Comparison of ENCODE assay signal across 1 cellular context in the genomic region with DNA sequence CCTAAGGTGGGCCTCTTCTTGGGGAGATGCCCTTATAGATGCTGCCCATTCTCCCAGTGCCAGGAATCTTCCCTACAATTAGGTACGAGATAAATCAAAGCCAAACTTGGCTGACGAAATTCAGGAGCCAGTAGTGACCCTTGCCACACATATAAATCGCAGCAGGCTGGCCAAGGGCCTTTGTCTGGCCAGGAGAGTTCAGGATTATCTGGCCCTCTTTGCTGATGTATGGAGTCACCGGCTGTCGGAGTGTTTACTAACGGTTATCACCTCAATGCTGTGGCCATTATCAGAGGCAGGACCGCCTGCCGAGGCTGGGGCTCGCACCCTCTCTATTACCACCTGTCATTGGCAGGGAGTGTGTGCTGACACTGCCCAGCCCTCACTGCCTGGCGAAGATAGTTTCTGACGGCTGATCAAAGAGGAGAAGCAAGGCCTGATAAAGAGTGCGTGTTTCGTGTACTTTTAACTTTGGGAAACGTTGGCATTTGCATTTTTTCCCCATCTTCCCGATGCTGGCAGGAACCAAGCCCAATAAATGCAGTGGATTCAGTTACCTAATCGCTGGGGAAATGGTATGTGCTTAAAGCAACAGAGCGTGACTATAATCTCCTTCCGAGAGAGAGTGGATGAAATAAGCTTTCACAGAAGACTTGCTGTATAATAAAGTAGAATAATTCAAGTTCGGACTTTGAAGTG.
TF ChIP-seq lines count a peak whose summit lies in the region.

No MANE protein-coding gene starts in this region.

TF ChIP-seq in HepG2, 621 proteins besides CTCF, POLR2A, EP300 and RAD21 (continued from another document and continues in another):
- TF ChIP-seq, protein P1, sequence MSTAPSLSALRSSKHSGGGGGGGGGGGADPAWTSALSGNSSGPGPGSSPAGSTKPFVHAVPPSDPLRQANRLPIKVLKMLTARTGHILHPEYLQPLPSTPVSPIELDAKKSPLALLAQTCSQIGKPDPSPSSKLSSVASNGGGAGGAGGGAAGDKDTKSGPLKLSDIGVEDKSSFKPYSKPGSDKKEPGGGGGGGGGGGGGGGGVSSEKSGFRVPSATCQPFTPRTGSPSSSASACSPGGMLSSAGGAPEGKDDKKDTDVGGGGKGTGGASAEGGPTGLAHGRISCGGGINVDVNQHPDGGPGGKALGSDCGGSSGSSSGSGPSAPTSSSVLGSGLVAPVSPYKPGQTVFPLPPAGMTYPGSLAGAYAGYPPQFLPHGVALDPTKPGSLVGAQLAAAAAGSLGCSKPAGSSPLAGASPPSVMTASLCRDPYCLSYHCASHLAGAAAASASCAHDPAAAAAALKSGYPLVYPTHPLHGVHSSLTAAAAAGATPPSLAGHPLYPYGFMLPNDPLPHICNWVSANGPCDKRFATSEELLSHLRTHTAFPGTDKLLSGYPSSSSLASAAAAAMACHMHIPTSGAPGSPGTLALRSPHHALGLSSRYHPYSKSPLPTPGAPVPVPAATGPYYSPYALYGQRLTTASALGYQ (CRISPR knock-in tag; IDR thresholded peaks at IDR 0.05), result peak; percentile 75
- TF ChIP-seq, protein P2, sequence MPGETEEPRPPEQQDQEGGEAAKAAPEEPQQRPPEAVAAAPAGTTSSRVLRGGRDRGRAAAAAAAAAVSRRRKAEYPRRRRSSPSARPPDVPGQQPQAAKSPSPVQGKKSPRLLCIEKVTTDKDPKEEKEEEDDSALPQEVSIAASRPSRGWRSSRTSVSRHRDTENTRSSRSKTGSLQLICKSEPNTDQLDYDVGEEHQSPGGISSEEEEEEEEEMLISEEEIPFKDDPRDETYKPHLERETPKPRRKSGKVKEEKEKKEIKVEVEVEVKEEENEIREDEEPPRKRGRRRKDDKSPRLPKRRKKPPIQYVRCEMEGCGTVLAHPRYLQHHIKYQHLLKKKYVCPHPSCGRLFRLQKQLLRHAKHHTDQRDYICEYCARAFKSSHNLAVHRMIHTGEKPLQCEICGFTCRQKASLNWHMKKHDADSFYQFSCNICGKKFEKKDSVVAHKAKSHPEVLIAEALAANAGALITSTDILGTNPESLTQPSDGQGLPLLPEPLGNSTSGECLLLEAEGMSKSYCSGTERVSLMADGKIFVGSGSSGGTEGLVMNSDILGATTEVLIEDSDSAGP (CRISPR knock-in tag; IDR thresholded peaks at IDR 0.05; ENCODE audit: borderline replicate concordance), result peak; percentile 93
- TF ChIP-seq SSRP1 (CRISPR knock-in tag; IDR thresholded peaks at IDR 0.05), result peak; percentile 21; the same call in 1 of the 2 replicates
- TF ChIP-seq PRMT3 (CRISPR knock-in tag; IDR thresholded peaks at IDR 0.05; ENCODE audit: borderline replicate concordance, low read depth), result peak; percentile 94
- no peak for TF ChIP-seq ZNF562 (CRISPR knock-in tag; IDR thresholded peaks at IDR 0.05; ENCODE audit: borderline replicate concordance)
- TF ChIP-seq, protein P3, sequence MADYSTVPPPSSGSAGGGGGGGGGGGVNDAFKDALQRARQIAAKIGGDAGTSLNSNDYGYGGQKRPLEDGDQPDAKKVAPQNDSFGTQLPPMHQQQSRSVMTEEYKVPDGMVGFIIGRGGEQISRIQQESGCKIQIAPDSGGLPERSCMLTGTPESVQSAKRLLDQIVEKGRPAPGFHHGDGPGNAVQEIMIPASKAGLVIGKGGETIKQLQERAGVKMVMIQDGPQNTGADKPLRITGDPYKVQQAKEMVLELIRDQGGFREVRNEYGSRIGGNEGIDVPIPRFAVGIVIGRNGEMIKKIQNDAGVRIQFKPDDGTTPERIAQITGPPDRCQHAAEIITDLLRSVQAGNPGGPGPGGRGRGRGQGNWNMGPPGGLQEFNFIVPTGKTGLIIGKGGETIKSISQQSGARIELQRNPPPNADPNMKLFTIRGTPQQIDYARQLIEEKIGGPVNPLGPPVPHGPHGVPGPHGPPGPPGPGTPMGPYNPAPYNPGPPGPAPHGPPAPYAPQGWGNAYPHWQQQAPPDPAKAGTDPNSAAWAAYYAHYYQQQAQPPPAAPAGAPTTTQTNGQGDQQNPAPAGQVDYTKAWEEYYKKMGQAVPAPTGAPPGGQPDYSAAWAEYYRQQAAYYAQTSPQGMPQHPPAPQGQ (CRISPR knock-in tag; IDR thresholded peaks at IDR 0.05; ENCODE audit: borderline replicate concordance), result 0 out of 2 replicates have a peak, but pooled peaks have one; percentile 26
- no peak for TF ChIP-seq IRX3 (CRISPR knock-in tag; IDR thresholded peaks at IDR 0.05; ENCODE audit: borderline replicate concordance, low read depth)
- TF ChIP-seq ZNF460 (CRISPR knock-in tag; IDR thresholded peaks at IDR 0.05; ENCODE audit: borderline replicate concordance), result no peak
- TF ChIP-seq SIX4 (CRISPR knock-in tag; IDR thresholded peaks at IDR 0.05), result peak; percentile 66
- peak; percentile 89; the same call in 1 of the 2 replicates for TF ChIP-seq CBX5 (CRISPR knock-in tag; IDR thresholded peaks at IDR 0.05; ENCODE audit: borderline replicate concordance)
- TF ChIP-seq, protein P4, sequence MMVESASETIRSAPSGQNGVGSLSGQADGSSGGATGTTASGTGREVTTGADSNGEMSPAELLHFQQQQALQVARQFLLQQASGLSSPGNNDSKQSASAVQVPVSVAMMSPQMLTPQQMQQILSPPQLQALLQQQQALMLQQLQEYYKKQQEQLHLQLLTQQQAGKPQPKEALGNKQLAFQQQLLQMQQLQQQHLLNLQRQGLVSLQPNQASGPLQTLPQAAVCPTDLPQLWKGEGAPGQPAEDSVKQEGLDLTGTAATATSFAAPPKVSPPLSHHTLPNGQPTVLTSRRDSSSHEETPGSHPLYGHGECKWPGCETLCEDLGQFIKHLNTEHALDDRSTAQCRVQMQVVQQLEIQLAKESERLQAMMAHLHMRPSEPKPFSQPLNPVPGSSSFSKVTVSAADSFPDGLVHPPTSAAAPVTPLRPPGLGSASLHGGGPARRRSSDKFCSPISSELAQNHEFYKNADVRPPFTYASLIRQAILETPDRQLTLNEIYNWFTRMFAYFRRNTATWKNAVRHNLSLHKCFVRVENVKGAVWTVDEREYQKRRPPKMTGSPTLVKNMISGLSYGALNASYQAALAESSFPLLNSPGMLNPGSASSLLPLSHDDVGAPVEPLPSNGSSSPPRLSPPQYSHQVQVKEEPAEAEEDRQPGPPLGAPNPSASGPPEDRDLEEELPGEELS (CRISPR knock-in tag; IDR thresholded peaks at IDR 0.05), result peak; percentile 95
- peak; percentile 91 for TF ChIP-seq ZNF749 (CRISPR knock-in tag; IDR thresholded peaks at IDR 0.05; ENCODE audit: borderline replicate concordance)
- TF ChIP-seq FOXP1 (IDR thresholded peaks at IDR 0.05), result no peak
- TF ChIP-seq FOXP1 (CRISPR knock-in tag; IDR thresholded peaks at IDR 0.05), result peak; percentile 82
- TF ChIP-seq ZNF24 (IDR thresholded peaks at IDR 0.05), result no peak
- TF ChIP-seq, protein P5, sequence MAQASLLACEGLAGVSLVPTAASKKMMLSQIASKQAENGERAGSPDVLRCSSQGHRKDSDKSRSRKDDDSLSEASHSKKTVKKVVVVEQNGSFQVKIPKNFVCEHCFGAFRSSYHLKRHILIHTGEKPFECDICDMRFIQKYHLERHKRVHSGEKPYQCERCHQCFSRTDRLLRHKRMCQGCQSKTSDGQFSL (CRISPR knock-in tag; IDR thresholded peaks at IDR 0.05), result 0 out of 2 replicates have a peak, but pooled peaks have one; percentile 54
- TF ChIP-seq KMT2B (CRISPR knock-in tag; IDR thresholded peaks at IDR 0.05), result 0 out of 2 replicates have a peak, but pooled peaks have one; percentile 37
- peak; percentile 63; the same call in 1 of the 2 replicates for TF ChIP-seq ZNF274 (CRISPR knock-in tag; IDR thresholded peaks at IDR 0.05)
- TF ChIP-seq MIER3 (CRISPR knock-in tag; IDR thresholded peaks at IDR 0.05; ENCODE audit: borderline replicate concordance), result peak; percentile 71; the same call in 1 of the 2 replicates
- TF ChIP-seq, protein P6, sequence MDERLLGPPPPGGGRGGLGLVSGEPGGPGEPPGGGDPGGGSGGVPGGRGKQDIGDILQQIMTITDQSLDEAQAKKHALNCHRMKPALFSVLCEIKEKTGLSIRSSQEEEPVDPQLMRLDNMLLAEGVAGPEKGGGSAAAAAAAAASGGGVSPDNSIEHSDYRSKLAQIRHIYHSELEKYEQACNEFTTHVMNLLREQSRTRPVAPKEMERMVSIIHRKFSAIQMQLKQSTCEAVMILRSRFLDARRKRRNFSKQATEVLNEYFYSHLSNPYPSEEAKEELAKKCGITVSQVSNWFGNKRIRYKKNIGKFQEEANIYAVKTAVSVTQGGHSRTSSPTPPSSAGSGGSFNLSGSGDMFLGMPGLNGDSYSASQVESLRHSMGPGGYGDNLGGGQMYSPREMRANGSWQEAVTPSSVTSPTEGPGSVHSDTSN (CRISPR knock-in tag; IDR thresholded peaks at IDR 0.05), result peak; percentile 33; the same call in 1 of the 2 replicates
- peak; percentile 18 for TF ChIP-seq ZNF781 (CRISPR knock-in tag; IDR thresholded peaks at IDR 0.05; ENCODE audit: borderline replicate concordance, not compliant biosample characterization)
- peak; percentile 87 for TF ChIP-seq ZSCAN21 (CRISPR knock-in tag; IDR thresholded peaks at IDR 0.05; ENCODE audit: borderline replicate concordance)
- TF ChIP-seq SOX13 (IDR thresholded peaks at IDR 0.05), result peak; percentile 37; the same call in 1 of the 2 replicates
- TF ChIP-seq SOX13 (CRISPR knock-in tag; conservative IDR thresholded peaks at IDR 0.05 in 1 of 2, IDR thresholded peaks at IDR 0.05 in 1 of 2), result peak in 1 of 2 experiments; percentile 91; a peak in 2 of 4 replicates
- peak; percentile 84; the same call in 1 of the 2 replicates for TF ChIP-seq REPIN1 (CRISPR knock-in tag; IDR thresholded peaks at IDR 0.05; ENCODE audit: borderline replicate concordance, low read depth)
- TF ChIP-seq, protein P7, sequence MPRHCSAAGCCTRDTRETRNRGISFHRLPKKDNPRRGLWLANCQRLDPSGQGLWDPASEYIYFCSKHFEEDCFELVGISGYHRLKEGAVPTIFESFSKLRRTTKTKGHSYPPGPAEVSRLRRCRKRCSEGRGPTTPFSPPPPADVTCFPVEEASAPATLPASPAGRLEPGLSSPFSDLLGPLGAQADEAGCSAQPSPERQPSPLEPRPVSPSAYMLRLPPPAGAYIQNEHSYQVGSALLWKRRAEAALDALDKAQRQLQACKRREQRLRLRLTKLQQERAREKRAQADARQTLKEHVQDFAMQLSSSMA (CRISPR knock-in tag; IDR thresholded peaks at IDR 0.05), result 0 out of 2 replicates have a peak, but pooled peaks have one; percentile 80
- TF ChIP-seq FOXA1 (IDR thresholded peaks at IDR 0.05), result no peak
- TF ChIP-seq FOXA1 (CRISPR knock-in tag; IDR thresholded peaks at IDR 0.05), result peak; percentile 91
- peak; percentile 81 for TF ChIP-seq PITX1 (CRISPR knock-in tag; IDR thresholded peaks at IDR 0.05)
- 0 out of 2 replicates have a peak, but pooled peaks have one; percentile 8 for TF ChIP-seq ZMYM2 (CRISPR knock-in tag; IDR thresholded peaks at IDR 0.05)
- TF ChIP-seq NFE2L1 (CRISPR knock-in tag; IDR thresholded peaks at IDR 0.05; ENCODE audit: borderline replicate concordance), result peak; percentile 24; the same call in 1 of the 2 replicates
- peak; percentile 81 for TF ChIP-seq ZNF136 (CRISPR knock-in tag; IDR thresholded peaks at IDR 0.05; ENCODE audit: low read depth)
- peak; percentile 40; the same call in 1 of the 2 replicates for TF ChIP-seq ZNF501 (CRISPR knock-in tag; IDR thresholded peaks at IDR 0.05)
- TF ChIP-seq ZNF44 (CRISPR knock-in tag; IDR thresholded peaks at IDR 0.05), result no peak; the same call in 1 of the 2 replicates
- peak; percentile 49; the same call in 1 of the 2 replicates for TF ChIP-seq ZNF547 (CRISPR knock-in tag; IDR thresholded peaks at IDR 0.05)
- TF ChIP-seq SAFB2 (CRISPR knock-in tag; IDR thresholded peaks at IDR 0.05; ENCODE audit: borderline replicate concordance, low read depth), result peak; percentile 18; the same call in 1 of the 2 replicates
- TF ChIP-seq ONECUT2 (CRISPR knock-in tag; IDR thresholded peaks at IDR 0.05), result peak; percentile 51
- TF ChIP-seq, protein P8, sequence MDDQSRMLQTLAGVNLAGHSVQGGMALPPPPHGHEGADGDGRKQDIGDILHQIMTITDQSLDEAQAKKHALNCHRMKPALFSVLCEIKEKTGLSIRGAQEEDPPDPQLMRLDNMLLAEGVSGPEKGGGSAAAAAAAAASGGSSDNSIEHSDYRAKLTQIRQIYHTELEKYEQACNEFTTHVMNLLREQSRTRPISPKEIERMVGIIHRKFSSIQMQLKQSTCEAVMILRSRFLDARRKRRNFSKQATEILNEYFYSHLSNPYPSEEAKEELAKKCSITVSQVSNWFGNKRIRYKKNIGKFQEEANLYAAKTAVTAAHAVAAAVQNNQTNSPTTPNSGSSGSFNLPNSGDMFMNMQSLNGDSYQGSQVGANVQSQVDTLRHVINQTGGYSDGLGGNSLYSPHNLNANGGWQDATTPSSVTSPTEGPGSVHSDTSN (CRISPR knock-in tag; IDR thresholded peaks at IDR 0.05; ENCODE audit: borderline replicate concordance), result no peak
- peak; percentile 78; the same call in 1 of the 2 replicates for TF ChIP-seq ZFX (CRISPR knock-in tag; IDR thresholded peaks at IDR 0.05; ENCODE audit: low read depth)
- TF ChIP-seq ZNF616 (CRISPR knock-in tag; IDR thresholded peaks at IDR 0.05; ENCODE audit: low read depth), result no peak
- TF ChIP-seq NRL (CRISPR knock-in tag; IDR thresholded peaks at IDR 0.05; ENCODE audit: borderline replicate concordance), result peak; percentile 86; the same call in 1 of the 2 replicates
- TF ChIP-seq NR2F2 (IDR thresholded peaks at IDR 0.05; ENCODE audit: borderline replicate concordance, low read depth), result peak; percentile 62; the same call in 1 of the 2 replicates
- TF ChIP-seq SRY (CRISPR knock-in tag; IDR thresholded peaks at IDR 0.05), result peak; percentile 45; the same call in 1 of the 2 replicates
- no peak for TF ChIP-seq ZNF672 (CRISPR knock-in tag; IDR thresholded peaks at IDR 0.05)
- 0 out of 2 replicates have a peak, but pooled peaks have one; percentile 78 for TF ChIP-seq ZNF598 (CRISPR knock-in tag; IDR thresholded peaks at IDR 0.05; ENCODE audit: borderline replicate concordance)
- 0 out of 2 replicates have a peak, but pooled peaks have one; percentile 69 for TF ChIP-seq RORA (CRISPR knock-in tag; IDR thresholded peaks at IDR 0.05)
- peak; percentile 59; the same call in 1 of the 2 replicates for TF ChIP-seq ZNF33B (CRISPR knock-in tag; IDR thresholded peaks at IDR 0.05)
- TF ChIP-seq, protein P9, sequence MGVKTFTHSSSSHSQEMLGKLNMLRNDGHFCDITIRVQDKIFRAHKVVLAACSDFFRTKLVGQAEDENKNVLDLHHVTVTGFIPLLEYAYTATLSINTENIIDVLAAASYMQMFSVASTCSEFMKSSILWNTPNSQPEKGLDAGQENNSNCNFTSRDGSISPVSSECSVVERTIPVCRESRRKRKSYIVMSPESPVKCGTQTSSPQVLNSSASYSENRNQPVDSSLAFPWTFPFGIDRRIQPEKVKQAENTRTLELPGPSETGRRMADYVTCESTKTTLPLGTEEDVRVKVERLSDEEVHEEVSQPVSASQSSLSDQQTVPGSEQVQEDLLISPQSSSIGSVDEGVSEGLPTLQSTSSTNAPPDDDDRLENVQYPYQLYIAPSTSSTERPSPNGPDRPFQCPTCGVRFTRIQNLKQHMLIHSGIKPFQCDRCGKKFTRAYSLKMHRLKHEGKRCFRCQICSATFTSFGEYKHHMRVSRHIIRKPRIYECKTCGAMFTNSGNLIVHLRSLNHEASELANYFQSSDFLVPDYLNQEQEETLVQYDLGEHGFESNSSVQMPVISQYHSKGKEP (CRISPR knock-in tag; IDR thresholded peaks at IDR 0.05), result peak; percentile 72; the same call in 1 of the 2 replicates
- TF ChIP-seq ZFP62 (CRISPR knock-in tag; IDR thresholded peaks at IDR 0.05), result no peak
- 0 out of 2 replicates have a peak, but pooled peaks have one; percentile 50 for TF ChIP-seq ZNF235 (CRISPR knock-in tag; IDR thresholded peaks at IDR 0.05; ENCODE audit: borderline replicate concordance)
- peak; percentile 85; the same call in 1 of the 2 replicates for TF ChIP-seq ZSCAN29 (CRISPR knock-in tag; conservative IDR thresholded peaks at IDR 0.05)
- TF ChIP-seq ZNF746 (CRISPR knock-in tag; IDR thresholded peaks at IDR 0.05), result 0 out of 2 replicates have a peak, but pooled peaks have one; percentile 17
- TF ChIP-seq ZNF30 (CRISPR knock-in tag; IDR thresholded peaks at IDR 0.05), result no peak
- 0 out of 2 replicates have a peak, but pooled peaks have one; percentile 25 for TF ChIP-seq MIER2 (CRISPR knock-in tag; IDR thresholded peaks at IDR 0.05)
